In the genomic region with DNA sequence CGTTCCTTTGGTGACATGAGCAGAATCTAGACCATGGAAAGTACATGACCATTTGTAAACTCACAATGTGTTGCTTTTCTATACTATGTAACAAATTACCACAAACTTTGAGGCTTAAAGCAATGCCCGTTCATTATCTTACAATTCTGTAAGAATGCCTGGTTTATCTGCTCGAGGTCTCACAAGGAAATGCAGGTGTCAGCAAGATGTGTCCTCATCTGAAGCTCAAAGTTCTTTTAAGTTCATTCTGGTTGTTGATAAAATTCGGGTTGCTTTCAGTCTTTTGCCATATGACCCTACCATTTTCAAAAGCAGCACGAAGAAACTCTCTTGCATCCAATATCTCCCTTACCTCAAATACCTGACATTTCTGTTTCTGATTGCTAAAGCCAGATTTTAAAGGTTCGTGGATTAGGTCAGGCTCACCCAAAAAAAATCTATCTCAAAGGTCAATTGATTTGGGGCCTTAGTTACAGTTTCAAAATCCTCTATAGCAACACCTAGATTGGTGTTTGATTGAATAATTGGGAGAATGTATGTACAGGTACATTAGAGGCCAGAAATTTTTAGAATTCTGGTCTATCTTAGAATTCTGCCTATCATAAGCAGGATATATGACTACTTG, we compare ENCODE assay signal across 12 cellular contexts.
DNase-seq lines count a peak whose midpoint lies in the region; ATAC-seq, FAIRE-seq and TF ChIP-seq lines count a peak whose summit lies in the region.
"Had no signal": no experiment of that assay in that cellular context is flagged by ENCODE, and none has a peak within 500 bp of the region (broad histone marks: within the 10 kb centered on the region; RNA-seq: fewer than 3 reads in every experiment).

No MANE protein-coding gene starts in this region.

- CTCF ChIA-PET in IMR-90 (lab: Yijun Ruan, JAX) (interaction anchor here (1.0 to 1.5 kb wide), 2 partner anchors 31 to 63 kb away, joined by 3 read pairs; no protein-coding TSS in a partner anchor), K562 (lab: Yijun Ruan, JAX; ENCODE audit: low intra/inter-chr PET ratio) (no interaction called here)

- peak overlapping the region; percentile 27; the same call in 1 of the 2 replicates for H4K5ac ChIP-seq in IMR-90 (ENCODE audit: low read depth, low read length)

- peaks cover 4% of the 10 kb centered on the region; the same call in 1 of the 2 replicates for H3K9me1 ChIP-seq in IMR-90 (ENCODE audit: insufficient read depth, low read length)
- H3K9me1 ChIP-seq in K562 (ENCODE audit: control insufficient read depth, insufficient read depth, low read length), result no peaks in the 10 kb centered on the region

- H3K4ac ChIP-seq in IMR-90 (ENCODE audit: low read depth, low read length), result peak overlapping the region; percentile 72

- peak overlapping the region; percentile 74 for H3K14ac ChIP-seq in IMR-90 (replicated peaks; ENCODE audit: low read depth, low read length)

- peaks cover 46 to 63% (median 50%) of the 10 kb centered on the region in 11 experiments for H3K9me3 ChIP-seq in BLaER1 treated with 17β-estradiol and CSF1 and Interleukin-3, amounts not matched to agents 10 nM and 100 nM (replicated peaks in 1 of 11)
- H3K9me3 ChIP-seq in IMR-90 (ENCODE audit: control insufficient read depth, insufficient read depth, low read length) (no peaks in the 10 kb centered on the region), K562 (replicated peaks; ENCODE audit: control insufficient read depth, insufficient read depth, low read depth, low read length) (no peaks in the 10 kb centered on the region; the same call in 1 of the 2 replicates)

- no peak for TF ChIP-seq CTCF in IMR-90 (conservative IDR thresholded peaks at IDR 0.05; ENCODE audit: low read depth, low read length)
- no peak for TF ChIP-seq CTCF in K562 (IDR thresholded peaks at IDR 0.05 in 2 of 3, conservative IDR thresholded peaks at IDR 0.05 in 1 of 3; ENCODE audit: insufficient read depth in 2 of 3, low read depth in 1 of 3, low read length in 3 of 3)
- TF ChIP-seq CTCF in neural crest cell (conservative IDR thresholded peaks at IDR 0.05), result no peak

- H3K27ac ChIP-seq in BLaER1 treated with 17β-estradiol and CSF1 and Interleukin-3, amounts not matched to agents 10 nM and 100 nM, result peak overlapping the region in 10 of 11 experiments; percentile 23 to 74 (median 62); a peak in 19 of 22 replicates
- H3K27ac ChIP-seq in IMR-90 (ENCODE audit: insufficient read depth, low read length), result peak overlapping the region; percentile 56
- H3K27ac ChIP-seq in K562 (ENCODE audit: extremely low read depth, low read depth, low read length), result no peak overlapping the region; the same call in 2 of the 3 replicates

- H3K56ac ChIP-seq in IMR-90 (ENCODE audit: extremely low read depth, insufficient read depth, low read length), result peak overlapping the region; percentile 46; the same call in 1 of the 2 replicates

- H3K23ac ChIP-seq in IMR-90 (ENCODE audit: low read depth, low read length), result peak overlapping the region; percentile 76

- H4K20me1 ChIP-seq in BLaER1 treated with 17β-estradiol and CSF1 and Interleukin-3, amounts not matched to agents 10 nM and 100 nM, result peaks cover 14 to 47% (median 22%) of the 10 kb centered on the region in 11 experiments; a peak in 19 of 22 replicates
- H4K20me1 ChIP-seq in IMR-90 (ENCODE audit: insufficient read depth, low read length) (peaks cover 6% of the 10 kb centered on the region; the same call in 1 of the 2 replicates), K562 (replicated peaks; ENCODE audit: control insufficient read depth, insufficient read depth, low read length) (no peaks in the 10 kb centered on the region)

- intact Hi-C loops in IMR-90 (cut with micrococcal nuclease) (loop anchor here (5.0 kb wide), 2 partner anchors 67 to 82 kb away; no protein-coding TSS in a partner anchor), K562 (cut with micrococcal nuclease) (no loop called here)

- in situ Hi-C loops in IMR-90 (cut with MboI; ENCODE audit: low sequenced_read_pairs) (no loop called here), K562 (cut with MboI) (no loop called here)

- H2AK5ac ChIP-seq in IMR-90 (ENCODE audit: low read depth, low read length), result peak overlapping the region; percentile 53

- DNase-seq in IMR-90 (peak; percentile 1), K562 (ENCODE audit: extremely low read depth in 1 of 4, low spot score in 3 of 4) (no peak), neural crest cell (ENCODE audit: low read depth, low spot score) (no peak), NCI-H510A (lab: John Stamatoyannopoulos, UW) (no peak), epidermal melanocyte (ENCODE audit: insufficient read length, low spot score) (no peak), HCEC 1CT (no peak)
- DNase-seq in activated effector memory CD4-positive, alpha-beta T cell treated with Interleukin-2 at 50 U/mL for 16 hours, result no peak
- DNase-seq: NCI-H2171 had no signal

- H2BK120ac ChIP-seq in IMR-90 (ENCODE audit: low read depth, low read length), result peak overlapping the region; percentile 61

- POLR2A ChIA-PET in IMR-90 (lab: Charles Lee; ENCODE audit: unreplicated experiment), result no interaction called here
- POLR2A ChIA-PET in K562 (lab: Yijun Ruan, JAX), result no interaction called here

- peak overlapping the region; percentile 55; the same call in 2 of the 3 replicates for H2BK15ac ChIP-seq in IMR-90 (ENCODE audit: low read depth, low read length)

- peak overlapping the region; percentile 91 for H3K27ac Mint-ChIP-seq in neural crest cell (ENCODE audit: unreplicated experiment)

- H3K9ac ChIP-seq in BLaER1 treated with 17β-estradiol and CSF1 and Interleukin-3, amounts not matched to agents 10 nM and 100 nM, result peak overlapping the region; percentile 5 to 61 (median 44); a peak in 15 of 22 replicates
- H3K9ac ChIP-seq in IMR-90 (ENCODE audit: low read depth, low read length), result no peak overlapping the region; the same call in 1 of the 2 replicates
- H3K9ac ChIP-seq in K562 (ENCODE audit: insufficient read depth in 1 of 2, low read depth in 2 of 2, low read length in 2 of 2), result no peak overlapping the region

- TF ChIP-seq POLR2A in IMR-90 (IDR thresholded peaks at IDR 0.05; ENCODE audit: low read depth, low read length), result no peak; the same call in 1 of the 2 replicates
- TF ChIP-seq POLR2A in K562 (conservative IDR thresholded peaks at IDR 0.05), result no peak

- dilution Hi-C loops in IMR-90 (cut with HindIII; ENCODE audit: low sequenced_read_pairs, unreplicated experiment), result no loop called here

- BruUV-seq in IMR-90 (replicated peaks; lab: Mats Ljungman, UMichigan) (no TSS peak), K562 (replicated peaks; lab: Mats Ljungman, UMichigan) (no TSS peak)

- ATAC-seq in IMR-90 (ENCODE audit: low read depth) (no peak), K562 (no peak)

- H3K4me1 ChIP-seq in BLaER1 treated with 17β-estradiol and CSF1 and Interleukin-3, amounts not matched to agents 10 nM and 100 nM, result peaks cover 29 to 34% (median 32%) of the 10 kb centered on the region in 10 experiments
- peaks cover 5% of the 10 kb centered on the region for H3K4me1 ChIP-seq in IMR-90 (ENCODE audit: control insufficient read depth, insufficient read depth, low read length)
- H3K4me1 ChIP-seq in K562 (replicated peaks in 1 of 2; ENCODE audit: control insufficient read depth in 2 of 2, insufficient read depth in 2 of 2, low read length in 2 of 2), result peaks cover 0 to 10% of the 10 kb centered on the region in 2 experiments; a peak in 4 of 5 replicates
- H3K4me1 ChIP-seq: HAP-1 had no signal

- H2BK20ac ChIP-seq in IMR-90 (ENCODE audit: low read depth, low read length), result peak overlapping the region; percentile 66

- TF ChIP-seq RAD21 in IMR-90 (IDR thresholded peaks at IDR 0.05; ENCODE audit: low read length), result no peak
- no peak for TF ChIP-seq RAD21 in K562 (CRISPR knock-in tag; conservative IDR thresholded peaks at IDR 0.05 in 1 of 2, IDR thresholded peaks at IDR 0.05 in 1 of 2)

- H2BK5ac ChIP-seq in IMR-90 (ENCODE audit: low read depth, low read length, poor library complexity, severe bottlenecking), result peak overlapping the region; percentile 84

- H3K4me1 Mint-ChIP-seq in neural crest cell, result peaks cover 43% of the 10 kb centered on the region

- H3K4me2 ChIP-seq in BLaER1 treated with 17β-estradiol and CSF1 and Interleukin-3, amounts not matched to agents 10 nM and 100 nM, result peak overlapping the region; percentile 71 to 91 (median 80)
- H3K4me2 ChIP-seq in IMR-90 (ENCODE audit: low read depth, low read length) (peak overlapping the region; percentile 70), K562 (ENCODE audit: insufficient read depth, low read length) (no peak overlapping the region)

- WGBS in IMR-90 (ENCODE audit: extremely low coverage in 2 of 2, insufficient read length in 1 of 2), 2 experiments, result no CpG with 5 or more reads among the region's 6 CpGs
- 58% methylated on average over 6 of the region's 6 CpGs for WGBS in K562 (ENCODE audit: insufficient coverage, low coverage, missing lambda C conversion rate)

- H3K79me1 ChIP-seq in IMR-90 (ENCODE audit: low read depth in 1 of 2, low read length in 2 of 2), result peaks cover 12 to 30% of the 10 kb centered on the region in 2 experiments

- H3K36me3 ChIP-seq in BLaER1 treated with 17β-estradiol and CSF1 and Interleukin-3, amounts not matched to agents 10 nM and 100 nM, result peaks cover 20 to 46% (median 38%) of the 10 kb centered on the region in 11 experiments
- H3K36me3 ChIP-seq in IMR-90 (ENCODE audit: control insufficient read depth, insufficient read depth, low read length), result no peaks in the 10 kb centered on the region
- H3K36me3 ChIP-seq in K562 (ENCODE audit: control insufficient read depth, insufficient read depth, low read length), result no peaks in the 10 kb centered on the region; the same call in 2 of the 3 replicates
- H3K36me3 ChIP-seq: HAP-1 had no signal

- H3K4me3 ChIP-seq in BLaER1 treated with 17β-estradiol and CSF1 and Interleukin-3, amounts not matched to agents 10 nM and 100 nM, result peak overlapping the region in 4 of 10 experiments; percentile 6 to 32 (median 23); a peak in 2 of 20 replicates
- H3K4me3 ChIP-seq in IMR-90 (ENCODE audit: insufficient read depth, low read depth, low read length) (no peak overlapping the region), K562 (no peak overlapping the region)
- H3K4me3 ChIP-seq: HAP-1 had no signal

- no peak for TF ChIP-seq EP300 in K562 (IDR thresholded peaks at IDR 0.05; ENCODE audit: low read length)

- H2AFZ ChIP-seq in IMR-90 (replicated peaks; ENCODE audit: low read length, poor library complexity) (peak overlapping the region; percentile 60), K562 (ENCODE audit: low read depth, low read length) (no peak overlapping the region)

- peak overlapping the region; percentile 74; the same call in 1 of the 2 replicates for H3K18ac ChIP-seq in IMR-90 (ENCODE audit: low read depth, low read length)

- H3K27me3 ChIP-seq in BLaER1 treated with 17β-estradiol and CSF1 and Interleukin-3, amounts not matched to agents 10 nM and 100 nM, result no peaks in the 10 kb centered on the region
- H3K27me3 ChIP-seq in IMR-90 (ENCODE audit: control insufficient read depth, insufficient read depth, low read length), result no peaks in the 10 kb centered on the region
- H3K27me3 ChIP-seq in K562 (ENCODE audit: control insufficient read depth in 2 of 2, insufficient read depth in 2 of 2, low read length in 2 of 2), result no peaks in the 10 kb centered on the region

- H3K79me2 ChIP-seq in K562 (ENCODE audit: control insufficient read depth, insufficient read depth, low read length), result no peaks in the 10 kb centered on the region

- H3K27me3 Mint-ChIP-seq in neural crest cell (ENCODE audit: low read depth), result no peaks in the 10 kb centered on the region
- H3K27me3 Mint-ChIP-seq: activated naive CD4-positive, alpha-beta T cell treated with anti-CD3 and anti-CD28 coated beads, Interleukin-2, amount 10 ng/mL, durations not matched to agents 7 days and 5 days had no signal

- H3K36me3 Mint-ChIP-seq in neural crest cell (ENCODE audit: low read depth), result peaks cover 35% of the 10 kb centered on the region

- H4K91ac ChIP-seq in IMR-90 (ENCODE audit: insufficient read depth, low read depth, low read length), result peak overlapping the region; percentile 60; the same call in 1 of the 2 replicates

- H4K8ac ChIP-seq in IMR-90 (ENCODE audit: low read depth in 2 of 2, low read length in 2 of 2), result peak overlapping the region; percentile 9 to 63; a peak in 2 of 4 replicates

- peak overlapping the region; percentile 47 for H3K4me3 Mint-ChIP-seq in neural crest cell
- H3K4me3 Mint-ChIP-seq: activated naive CD4-positive, alpha-beta T cell treated with anti-CD3 and anti-CD28 coated beads, Interleukin-2, amount 10 ng/mL, durations not matched to agents 7 days and 5 days; WTC11 had no signal

- peak overlapping the region; percentile 11 for H2AK9ac ChIP-seq in IMR-90 (replicated peaks; ENCODE audit: low read depth, low read length, poor library complexity)

- H3K9me3 Mint-ChIP-seq in neural crest cell, result peaks cover 22% of the 10 kb centered on the region

- FAIRE-seq in K562 (lab: Jason Lieb, UNC), result no peak

Comparison
In these comparisons a context has a peak if more than half of its experiments do, and no peak if none do; other contexts are left out.
1. H3K9ac ChIP-seq: peak in BLaER1 treated with 17β-estradiol and CSF1 and Interleukin-3, amounts not matched to agents 10 nM and 100 nM (11 of 11); none in IMR-90 (single experiment) and K562 (0 of 2).